ENCODE assay signal across 22 cellular contexts in genomic region chr2:239610457-239611221, GRCh38.
DNase-seq lines count a peak whose midpoint lies in the region; ATAC-seq and TF ChIP-seq lines count a peak whose summit lies in the region.
"Had no signal": no experiment of that assay in that cellular context is flagged by ENCODE, and none has a peak within 500 bp of the region (broad histone marks: within the 10 kb centered on the region; RNA-seq: fewer than 3 reads in every experiment).

No MANE protein-coding gene starts in this region.

- no peaks in the 10 kb centered on the region for H3K36me3 Mint-ChIP-seq in activated CD4-positive, alpha-beta memory T cell treated with anti-CD3 and anti-CD28 coated beads, Interleukin-2, amount 10 ng/mL, durations not matched to agents 7 days and 5 days (ENCODE audit: low read depth)
- H3K36me3 Mint-ChIP-seq in activated CD4-positive, alpha-beta memory T cell treated with anti-CD3 and anti-CD28 coated beads for 36 hours, result no peaks in the 10 kb centered on the region
- H3K36me3 Mint-ChIP-seq: CD14-positive monocyte had no signal

- H3K27ac ChIP-seq in right atrium auricular region (no peak overlapping the region), osteoblast (ENCODE audit: low read depth, low read length) (no peak overlapping the region)
- H3K27ac ChIP-seq: 22Rv1, SJCRH30 had no signal

- H3K27me3 Mint-ChIP-seq in activated CD4-positive, alpha-beta memory T cell treated with anti-CD3 and anti-CD28 coated beads, Interleukin-2, amount 10 ng/mL, durations not matched to agents 7 days and 5 days, result peaks cover 19% of the 10 kb centered on the region
- peaks cover 2% of the 10 kb centered on the region for H3K27me3 Mint-ChIP-seq in activated CD4-positive, alpha-beta memory T cell treated with anti-CD3 and anti-CD28 coated beads for 36 hours

- no peaks in the 10 kb centered on the region for H4K20me1 ChIP-seq in osteoblast (ENCODE audit: insufficient read depth, low read length)

- CTCF ChIA-PET in activated CD4-positive, alpha-beta memory T cell treated with anti-CD3 and anti-CD28 coated beads, Interleukin-2, amount 10 ng/mL, durations not matched to agents 7 days and 5 days (lab: Charles Lee), result no interaction called here
- CTCF ChIA-PET in activated CD4-positive, alpha-beta memory T cell treated with anti-CD3 and anti-CD28 coated beads for 36 hours (lab: Charles Lee), result no interaction called here

- no peak overlapping the region for H3K27ac Mint-ChIP-seq in activated CD4-positive, alpha-beta memory T cell treated with anti-CD3 and anti-CD28 coated beads, Interleukin-2, amount 10 ng/mL, durations not matched to agents 7 days and 5 days
- H3K27ac Mint-ChIP-seq in activated CD4-positive, alpha-beta memory T cell treated with anti-CD3 and anti-CD28 coated beads for 36 hours, result no peak overlapping the region
- H3K27ac Mint-ChIP-seq: B cell had no signal

- intact Hi-C loops in activated CD4-positive, alpha-beta memory T cell treated with anti-CD3 and anti-CD28 coated beads for 36 hours (cut with micrococcal nuclease), result no loop called here
- intact Hi-C loops in left ventricle myocardium superior (cut with micrococcal nuclease), result no loop called here

- DNase-seq in activated CD4-positive, alpha-beta memory T cell treated with anti-CD3 and anti-CD28 coated beads, Interleukin-2, amount 10 ng/mL, durations not matched to agents 7 days and 5 days, result peak; percentile 2
- no peak for DNase-seq in activated CD4-positive, alpha-beta memory T cell treated with anti-CD3 and anti-CD28 coated beads for 36 hours
- DNase-seq in right atrium auricular region (ENCODE audit: low spot score), result peak; percentile 36
- no peak for DNase-seq in left ventricle myocardium superior
- DNase-seq in osteoblast (ENCODE audit: insufficient read length, low spot score, missing footprints), result peak; percentile 65
- DNase-seq in ureter (ENCODE audit: low spot score), result peak; percentile 15
- no peak for DNase-seq in NCI-H510A (lab: John Stamatoyannopoulos, UW)
- DNase-seq in C1 segment of cervical spinal cord (lab: John Stamatoyannopoulos, UW), result no peak
- DNase-seq: Calu3, DMS79 treated with DMSO at 0.1 percent for 48 hours, Kasumi-1, NCI-H1092 treated with DMSO at 0.1 percent for 48 hours, NCI-H1436 treated with DMSO at 0.1 percent for 48 hours, NCI-H187 treated with DMSO at 0.1 percent for 48 hours, NCI-H524 treated with DMSO at 0.1 percent for 48 hours, NCI-H774, PC-3, SJCRH30 had no signal

- H3K9me3 Mint-ChIP-seq in activated CD4-positive, alpha-beta memory T cell treated with anti-CD3 and anti-CD28 coated beads, Interleukin-2, amount 10 ng/mL, durations not matched to agents 7 days and 5 days, result no peaks in the 10 kb centered on the region
- H3K9me3 Mint-ChIP-seq in activated CD4-positive, alpha-beta memory T cell treated with anti-CD3 and anti-CD28 coated beads for 36 hours, result no peaks in the 10 kb centered on the region

- H3K4me2 ChIP-seq in osteoblast (ENCODE audit: insufficient read depth, low read length), result no peak overlapping the region

- H3K9me3 ChIP-seq in right atrium auricular region (no peaks in the 10 kb centered on the region), osteoblast (ENCODE audit: low read depth, low read length) (no peaks in the 10 kb centered on the region)
- H3K9me3 ChIP-seq: SJCRH30 had no signal

- peaks cover 4% of the 10 kb centered on the region for H3K4me1 Mint-ChIP-seq in activated CD4-positive, alpha-beta memory T cell treated with anti-CD3 and anti-CD28 coated beads, Interleukin-2, amount 10 ng/mL, durations not matched to agents 7 days and 5 days
- peaks cover 4% of the 10 kb centered on the region for H3K4me1 Mint-ChIP-seq in activated CD4-positive, alpha-beta memory T cell treated with anti-CD3 and anti-CD28 coated beads for 36 hours (ENCODE audit: low read depth)
- H3K4me1 Mint-ChIP-seq: B cell had no signal

- H3K36me3 ChIP-seq in right atrium auricular region (no peaks in the 10 kb centered on the region), osteoblast (ENCODE audit: insufficient read depth, low read length) (no peaks in the 10 kb centered on the region)
- H3K36me3 ChIP-seq: SJCRH30 had no signal

- ATAC-seq in left ventricle myocardium superior, result no peak
- ATAC-seq: K562, PC-3 had no signal

- H3K27me3 ChIP-seq in right atrium auricular region (no peaks in the 10 kb centered on the region), osteoblast (ENCODE audit: insufficient read depth, low read length) (no peaks in the 10 kb centered on the region)
- H3K27me3 ChIP-seq: SJCRH30 had no signal

- POLR2A ChIA-PET in activated CD4-positive, alpha-beta memory T cell treated with anti-CD3 and anti-CD28 coated beads, Interleukin-2, amount 10 ng/mL, durations not matched to agents 7 days and 5 days (lab: Charles Lee), result interaction anchor here (1.1 to 1.5 kb wide), 2 partner anchors 8 to 208 kb away, joined by 3 to 4 read pairs; no protein-coding TSS in a partner anchor
- POLR2A ChIA-PET in activated CD4-positive, alpha-beta memory T cell treated with anti-CD3 and anti-CD28 coated beads for 36 hours (lab: Charles Lee), result no interaction called here

- no peak overlapping the region for H3K4me3 Mint-ChIP-seq in activated CD4-positive, alpha-beta memory T cell treated with anti-CD3 and anti-CD28 coated beads, Interleukin-2, amount 10 ng/mL, durations not matched to agents 7 days and 5 days
- H3K4me3 Mint-ChIP-seq in activated CD4-positive, alpha-beta memory T cell treated with anti-CD3 and anti-CD28 coated beads for 36 hours, result no peak overlapping the region
- H3K4me3 Mint-ChIP-seq: B cell, CD14-positive monocyte had no signal

- no peak overlapping the region for H2AFZ ChIP-seq in osteoblast (ENCODE audit: low read length)

- TF ChIP-seq CTCF in right atrium auricular region (IDR thresholded peaks at IDR 0.05) (no peak), osteoblast (IDR thresholded peaks at IDR 0.05; ENCODE audit: extremely low read depth, low read depth, low read length) (no peak)

- H3K4me1 ChIP-seq in right atrium auricular region (no peaks in the 10 kb centered on the region), osteoblast (ENCODE audit: insufficient read depth, low read length) (no peaks in the 10 kb centered on the region)
- H3K4me1 ChIP-seq: SJCRH30 had no signal

- H3K4me3 ChIP-seq in right atrium auricular region (no peak overlapping the region), osteoblast (ENCODE audit: insufficient read depth, low read length) (no peak overlapping the region)
- H3K4me3 ChIP-seq: K562, SJCRH30 had no signal

- H3K79me2 ChIP-seq in osteoblast (ENCODE audit: insufficient read depth, low read length), result no peaks in the 10 kb centered on the region

Comparison
In these comparisons a context has a peak if more than half of its experiments do, and no peak if none do; other contexts are left out.
1. DNase-seq: peak in activated CD4-positive, alpha-beta memory T cell treated with anti-CD3 and anti-CD28 coated beads, Interleukin-2, amount 10 ng/mL, durations not matched to agents 7 days and 5 days (single experiment), right atrium auricular region (single experiment), osteoblast (single experiment) and ureter (single experiment); none in activated CD4-positive, alpha-beta memory T cell treated with anti-CD3 and anti-CD28 coated beads for 36 hours (single experiment), left ventricle myocardium superior (single experiment), NCI-H510A (single experiment) and C1 segment of cervical spinal cord (0 of 14).